Comparison of ENCODE assay signal across 9 cellular contexts in genomic region chrX:132463411-132463810, GRCh38. TPM values are rescaled to one million over a fixed set of nuclear protein-coding genes. Genes with fewer than 3 reads are reported as not detected.
DNase-seq lines count a peak whose midpoint lies in the region; ATAC-seq and TF ChIP-seq lines count a peak whose summit lies in the region.
"Had no signal": no experiment of that assay in that cellular context is flagged by ENCODE, and none has a peak within 500 bp of the region (broad histone marks: within the 10 kb centered on the region; RNA-seq: fewer than 3 reads in every experiment).

No MANE protein-coding gene starts in this region.

- H2AFZ ChIP-seq in Karpas-422 (ENCODE audit: low read length), result no peak overlapping the region

- no peak overlapping the region for H3K4me3 ChIP-seq in Karpas-422 (ENCODE audit: low read length)
- no peak overlapping the region for H3K4me3 ChIP-seq in astrocyte of the spinal cord (ENCODE audit: low read depth, low read length)
- no peak overlapping the region for H3K4me3 ChIP-seq in coronary artery
- H3K4me3 ChIP-seq: BLaER1 had no signal

- H4K20me1 ChIP-seq in Karpas-422 (ENCODE audit: insufficient read depth, low read depth, low read length), result no peaks in the 10 kb centered on the region

- H3K27ac ChIP-seq in Karpas-422 (ENCODE audit: low read length), result no peak overlapping the region
- H3K27ac ChIP-seq in coronary artery, result no peak overlapping the region
- H3K27ac ChIP-seq: BLaER1 had no signal

- H3K9me2 ChIP-seq in Karpas-422 (replicated peaks; ENCODE audit: insufficient read depth, low read length), result no peaks in the 10 kb centered on the region

- DNase-seq in NCI-H748 (lab: John Stamatoyannopoulos, UW; ENCODE audit: unreplicated experiment) (peak; percentile 23), NCI-H748 treated with DMSO at 0.1 percent for 48 hours (lab: John Stamatoyannopoulos, UW) (no peak), Karpas-422 (peak; percentile 65), astrocyte of the spinal cord (ENCODE audit: low read depth, low spot score) (no peak), nephron progenitor cell (peak; percentile 9), NCI-H1105 treated with DMSO at 0.1 percent for 48 hours (lab: John Stamatoyannopoulos, UW) (no peak), coronary artery (ENCODE audit: low spot score) (no peak)

- H3K36me3 ChIP-seq in Karpas-422 (ENCODE audit: insufficient read depth, low read length), result no peaks in the 10 kb centered on the region
- H3K36me3 ChIP-seq: BLaER1 had no signal

- no peaks in the 10 kb centered on the region for H3K27me3 ChIP-seq in Karpas-422 (ENCODE audit: low read length)

- in situ Hi-C loops in astrocyte of the spinal cord (cut with HindIII; ENCODE audit: low sequenced_read_pairs), result no loop called here

- no peaks in the 10 kb centered on the region for H3K4me1 ChIP-seq in Karpas-422 (ENCODE audit: low read length)
- H3K4me1 ChIP-seq: BLaER1 had no signal

- H3K9me3 ChIP-seq in Karpas-422 (ENCODE audit: low read length), result peaks cover 3% of the 10 kb centered on the region; the same call in 1 of the 2 replicates

- H3K36me3 Mint-ChIP-seq in nephron progenitor cell (ENCODE audit: low read depth), result peaks cover 5% of the 10 kb centered on the region

- TF ChIP-seq CTCF in astrocyte of the spinal cord (IDR thresholded peaks at IDR 0.05; ENCODE audit: low read depth, low read length), result peak; percentile 41
- TF ChIP-seq CTCF in nephron progenitor cell (IDR thresholded peaks at IDR 0.05), result peak; percentile 53
- no peak for TF ChIP-seq CTCF in coronary artery (IDR thresholded peaks at IDR 0.05)

- H3K27ac Mint-ChIP-seq in nephron progenitor cell, result no peak overlapping the region

- peaks cover 8% of the 10 kb centered on the region for H3K9me3 Mint-ChIP-seq in nephron progenitor cell

- H3K79me2 ChIP-seq in Karpas-422 (ENCODE audit: low read length), result no peaks in the 10 kb centered on the region

- no peak overlapping the region for H3K4me3 Mint-ChIP-seq in nephron progenitor cell

- no peaks in the 10 kb centered on the region for H3K4me1 Mint-ChIP-seq in nephron progenitor cell

- no peak for ATAC-seq in GM19351 (IDR thresholded peaks at IDR 0.05; ENCODE audit: unreplicated experiment)

- H3K4me2 ChIP-seq in Karpas-422 (ENCODE audit: low read depth, low read length, poor library complexity, severe bottlenecking), result no peak overlapping the region
- H3K4me2 ChIP-seq: BLaER1 had no signal

- no peaks in the 10 kb centered on the region for H3K27me3 Mint-ChIP-seq in nephron progenitor cell (ENCODE audit: low read depth, poor library complexity)

- H3K9ac ChIP-seq in Karpas-422 (ENCODE audit: low read length), result no peak overlapping the region
- H3K9ac ChIP-seq: BLaER1 had no signal

RNA-seq across cellular contexts. Expression of gene MBNL3, which starts 25.4 kb away (rescaled TPM):
- total RNA-seq in Karpas-422 (2014; rRNA removed; shearing (Covaris generic); ENCODE audit: low replicate concordance), result 6.9 and 22.2 TPM in 2 replicates

Comparison
In these comparisons a context has a peak if more than half of its experiments do, and no peak if none do; other contexts are left out.
1. DNase-seq: peak in NCI-H748 (single experiment), Karpas-422 (single experiment) and nephron progenitor cell (single experiment); none in NCI-H748 treated with DMSO at 0.1 percent for 48 hours (single experiment), astrocyte of the spinal cord (single experiment), NCI-H1105 treated with DMSO at 0.1 percent for 48 hours (single experiment) and coronary artery (single experiment).